ENCODE assay signal across 20 cellular contexts in the genomic region with DNA sequence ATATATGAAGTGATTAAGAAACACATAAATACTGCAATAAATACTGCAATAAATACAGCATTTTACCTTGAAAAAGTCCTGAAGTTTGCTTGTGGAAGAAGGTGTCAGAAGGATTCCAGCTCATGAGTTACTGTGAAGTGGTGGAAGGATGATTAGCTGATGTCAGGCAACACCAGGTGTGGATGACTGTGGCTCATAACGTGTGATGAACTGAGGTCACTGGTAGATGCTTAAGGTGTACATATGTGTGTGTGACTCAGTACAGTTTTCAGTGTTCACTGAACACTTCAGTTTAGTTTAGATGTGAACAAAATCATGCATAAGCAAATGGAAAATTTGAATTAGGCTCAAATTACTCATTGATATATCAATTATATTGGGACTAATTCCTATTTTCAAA.
DNase-seq lines count a peak whose midpoint lies in the region; ATAC-seq and TF ChIP-seq lines count a peak whose summit lies in the region.
"Had no signal": no experiment of that assay in that cellular context is flagged by ENCODE, and none has a peak within 500 bp of the region (broad histone marks: within the 10 kb centered on the region; RNA-seq: fewer than 3 reads in every experiment).

No MANE protein-coding gene starts in this region.

- H3K27ac ChIP-seq in foreskin keratinocyte, result peak overlapping the region; percentile 52
- H3K27ac ChIP-seq: A549; BLaER1 treated with 17β-estradiol and CSF1 and Interleukin-3, amounts not matched to agents 10 nM and 100 nM had no signal

- peaks cover 30% of the 10 kb centered on the region for H3K4me1 ChIP-seq in foreskin keratinocyte
- H3K4me1 ChIP-seq: A549; BLaER1 treated with 17β-estradiol and CSF1 and Interleukin-3, amounts not matched to agents 10 nM and 100 nM had no signal

- ATAC-seq in foreskin keratinocyte, result peak; percentile 75
- ATAC-seq: A549 had no signal

- no peaks in the 10 kb centered on the region for H3K36me3 ChIP-seq in H7 (replicated peaks; ENCODE audit: control insufficient read depth, insufficient read depth, low read length)
- H3K36me3 ChIP-seq: BE2C; BLaER1 treated with 17β-estradiol and CSF1 and Interleukin-3, amounts not matched to agents 10 nM and 100 nM had no signal

- TF ChIP-seq CTCF in epithelial cell of esophagus (IDR thresholded peaks at IDR 0.05; ENCODE audit: insufficient read depth, low read depth, low read length, missing control alignments) (no peak), foreskin keratinocyte (conservative IDR thresholded peaks at IDR 0.05) (no peak)

- no peak overlapping the region for H3K4me3 ChIP-seq in epithelial cell of esophagus (ENCODE audit: low read length)
- no peak overlapping the region for H3K4me3 ChIP-seq in H7 (ENCODE audit: insufficient read depth, low read depth, low read length)
- H3K4me3 ChIP-seq: A549; BLaER1 treated with 17β-estradiol and CSF1 and Interleukin-3, amounts not matched to agents 10 nM and 100 nM had no signal

- peak; percentile 13 for DNase-seq in ELR (ENCODE audit: low read depth)
- DNase-seq in RPMI7951 (ENCODE audit: low read depth), result peak; percentile 35
- peak; percentile 89 for DNase-seq in epithelial cell of esophagus (ENCODE audit: low read depth)
- DNase-seq in foreskin keratinocyte, result peak; percentile 74 to 87
- no peak for DNase-seq in NCI-H526 treated with DMSO at 0.1 percent for 48 hours (lab: John Stamatoyannopoulos, UW)
- no peak for DNase-seq in NCI-H345 treated with DMSO at 0.1 percent for 48 hours (lab: John Stamatoyannopoulos, UW; ENCODE audit: unreplicated experiment)
- no peak for DNase-seq in SW 1271 (lab: John Stamatoyannopoulos, UW)
- DNase-seq in H7, result no peak
- DNase-seq: 8988T; ACHN; AML-193; BE2C; CD4-positive, alpha-beta T cell; CD8-positive, alpha-beta memory T cell; DMS53; DMS79 treated with DMSO at 0.1 percent for 48 hours; GOT3; HCEC 1CT had no signal

- no peaks in the 10 kb centered on the region for H3K27me3 ChIP-seq in foreskin keratinocyte
- H3K27me3 ChIP-seq in H7 (ENCODE audit: control insufficient read depth, insufficient read depth, low read length), result no peaks in the 10 kb centered on the region
- H3K27me3 ChIP-seq: BE2C; BLaER1 treated with 17β-estradiol and CSF1 and Interleukin-3, amounts not matched to agents 10 nM and 100 nM had no signal

Comparison
In these comparisons a context has a peak if more than half of its experiments do, and no peak if none do; other contexts are left out.
1. DNase-seq: peak in ELR (single experiment), RPMI7951 (single experiment), epithelial cell of esophagus (single experiment) and foreskin keratinocyte (2 of 2); none in NCI-H526 treated with DMSO at 0.1 percent for 48 hours (single experiment), NCI-H345 treated with DMSO at 0.1 percent for 48 hours (single experiment), SW 1271 (0 of 2) and H7 (single experiment).